ENCODE assay signal across 8 cellular contexts in genomic region chr15:92655178-92655995, GRCh38. TPM values are rescaled to one million over a fixed set of nuclear protein-coding genes. Genes with fewer than 3 reads are reported as not detected.
DNase-seq lines count a peak whose midpoint lies in the region; ATAC-seq and TF ChIP-seq lines count a peak whose summit lies in the region.

FAM174B (minus strand) TSS chr15:92655775.

- TF ChIP-seq CTCF in Calu3 (IDR thresholded peaks at IDR 0.05; ENCODE audit: unreplicated experiment) (no peak), cardiac muscle cell (IDR thresholded peaks at IDR 0.05; ENCODE audit: low read depth, low read length) (no peak)

- H3K9me3 ChIP-seq in cardiac muscle cell (ENCODE audit: low read depth), result no peaks in the 10 kb centered on the region

- peaks cover 13% of the 10 kb centered on the region for H3K4me1 ChIP-seq in cardiac muscle cell (ENCODE audit: low read depth)

- H3K27me3 ChIP-seq in cardiac muscle cell, result no peaks in the 10 kb centered on the region

- peaks cover 9% of the 10 kb centered on the region for H3K36me3 Mint-ChIP-seq in Calu3 (ENCODE audit: insufficient read depth, unreplicated experiment)
- peaks cover 0 to 2% of the 10 kb centered on the region in 2 donors for H3K36me3 Mint-ChIP-seq in activated T-cell treated with anti-CD3 and anti-CD28 coated beads, Interleukin-2, amount 50 U/mL, for 72 hours (ENCODE audit: insufficient read depth in 2 of 2)

- H3K27ac Mint-ChIP-seq in Calu3 (ENCODE audit: unreplicated experiment), result no peak within 1 kb of the TSS
- H3K27ac Mint-ChIP-seq in activated T-cell treated with anti-CD3 and anti-CD28 coated beads, Interleukin-2, amount 50 U/mL, for 72 hours, result no peak within 1 kb of the TSS

- no peaks in the 10 kb centered on the region for H3K4me1 Mint-ChIP-seq in Calu3 (ENCODE audit: low read depth, unreplicated experiment)
- peaks cover 5% of the 10 kb centered on the region for H3K4me1 Mint-ChIP-seq in activated T-cell treated with anti-CD3 and anti-CD28 coated beads, Interleukin-2, amount 50 U/mL, for 72 hours (ENCODE audit: low read depth)

- peaks cover 3% of the 10 kb centered on the region for H3K9me3 Mint-ChIP-seq in Calu3 (ENCODE audit: low read depth, unreplicated experiment)
- H3K9me3 Mint-ChIP-seq in activated T-cell treated with anti-CD3 and anti-CD28 coated beads, Interleukin-2, amount 50 U/mL, for 72 hours, result peaks cover 0 to 2% of the 10 kb centered on the region in 2 donors

- H3K4me3 ChIP-seq in cardiac muscle cell, result peak within 1 kb of the TSS; percentile 44

- peak within 1 kb of the TSS; percentile 77 for H3K4me3 Mint-ChIP-seq in Calu3 (ENCODE audit: low read depth, unreplicated experiment)
- peak within 1 kb of the TSS; percentile 82 to 85 for H3K4me3 Mint-ChIP-seq in activated T-cell treated with anti-CD3 and anti-CD28 coated beads, Interleukin-2, amount 50 U/mL, for 72 hours

- peak; percentile 68 for DNase-seq in Calu3
- peak; percentile 48 for DNase-seq in NCI-H1105 treated with DMSO at 0.1 percent for 48 hours (lab: John Stamatoyannopoulos, UW)
- DNase-seq in activated T-cell treated with anti-CD3 and anti-CD28 coated beads, Interleukin-2, amount 50 U/mL, for 72 hours, result peak; percentile 61 to 63
- peak; percentile 52 to 80 for DNase-seq in cardiac muscle cell (ENCODE audit: low read depth in 1 of 2, low spot score in 1 of 2)
- peak in 9 of 10 donors; percentile 36 to 93 (median 58) for DNase-seq in posterior cingulate gyrus
- no peak for DNase-seq in A172 (ENCODE audit: low spot score)
- no peak for DNase-seq in NCI-H128 (lab: John Stamatoyannopoulos, UW; ENCODE audit: unreplicated experiment)

- H3K36me3 ChIP-seq in cardiac muscle cell, result no peaks in the 10 kb centered on the region

- H3K27me3 Mint-ChIP-seq in Calu3 (ENCODE audit: unreplicated experiment), result peaks cover 42% of the 10 kb centered on the region
- peaks cover 49% of the 10 kb centered on the region for H3K27me3 Mint-ChIP-seq in activated T-cell treated with anti-CD3 and anti-CD28 coated beads, Interleukin-2, amount 50 U/mL, for 72 hours (ENCODE audit: low read depth)

- CTCF ChIA-PET in Calu3 (lab: Charles Lee), result interaction anchor here (0.7 to 1.7 kb wide), 3 partner anchors 14 to 225 kb away, joined by 3 to 5 read pairs (median 5); no protein-coding TSS in a partner anchor

- BruUV-seq in Calu3 (replicated peaks; lab: Mats Ljungman, UMichigan), result no TSS peak

- no peak within 1 kb of the TSS for H3K27ac ChIP-seq in cardiac muscle cell

- intact Hi-C loops in Calu3 (cut with micrococcal nuclease; ENCODE audit: unreplicated experiment) (no loop called here), posterior cingulate gyrus (cut with DNase I) (no loop called here)

- ATAC-seq in GM19468 (IDR thresholded peaks at IDR 0.05; ENCODE audit: extremely low read depth, unreplicated experiment), result peak; percentile 39
- peak; percentile 89 to 90 for ATAC-seq in activated T-cell treated with anti-CD3 and anti-CD28 coated beads, Interleukin-2, amount 50 U/mL, for 72 hours (replicated peaks in 1 of 2)

RNA-seq across cellular contexts. Expression of gene FAM174B, which starts in this region (rescaled TPM):
- total RNA-seq in Calu3 (2022) (12.4 and 15.3 TPM in 2 replicates), cardiac muscle cell (9.3 and 16.3 TPM in 2 replicates)
- 1 to 10 TPM; 5.0 to 9.9 TPM for total RNA-seq in activated T-cell treated with anti-CD3 and anti-CD28 coated beads, Interleukin-2, amount 50 U/mL, for 72 hours
- polyA plus RNA-seq in cardiac muscle cell, result 22.0 and 30.2 TPM in 2 replicates
- total RNA-seq in A172 (2014; rRNA removed; shearing (Covaris generic)), result 0.81 and 3.8 TPM in 2 replicates

Comparison
In these comparisons a context has a peak if more than half of its experiments do, and no peak if none do; other contexts are left out.
1. DNase-seq: peak in Calu3 (single experiment), NCI-H1105 treated with DMSO at 0.1 percent for 48 hours (single experiment), activated T-cell treated with anti-CD3 and anti-CD28 coated beads, Interleukin-2, amount 50 U/mL, for 72 hours (2 of 2), cardiac muscle cell (2 of 2) and posterior cingulate gyrus (9 of 10); none in A172 (single experiment) and NCI-H128 (single experiment).